ENCODE assay signal across 21 cellular contexts in the genomic region with DNA sequence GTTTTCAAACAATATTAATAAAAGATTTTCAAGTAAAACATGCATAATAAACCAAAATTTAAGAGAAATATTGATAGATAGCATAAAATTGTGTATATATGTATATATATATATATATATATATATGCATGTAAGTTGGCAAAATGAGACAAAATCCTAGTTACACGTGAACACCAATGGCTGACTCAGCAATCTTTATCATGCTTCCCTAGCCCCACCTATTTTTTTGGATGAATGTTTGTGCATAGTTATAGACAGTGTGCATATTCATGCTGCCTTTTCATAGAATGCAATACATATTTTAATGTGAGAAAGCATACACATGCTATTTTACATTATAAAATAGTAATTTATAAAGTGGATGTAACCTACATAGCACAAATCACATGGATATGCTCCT.
DNase-seq lines count a peak whose midpoint lies in the region; ATAC-seq, FAIRE-seq and TF ChIP-seq lines count a peak whose summit lies in the region.
"Had no signal": no experiment of that assay in that cellular context is flagged by ENCODE, and none has a peak within 500 bp of the region (broad histone marks: within the 10 kb centered on the region; RNA-seq: fewer than 3 reads in every experiment).

No MANE protein-coding gene starts in this region.

- no peaks in the 10 kb centered on the region for H3K36me3 ChIP-seq in IMR-90 (ENCODE audit: control insufficient read depth, insufficient read depth, low read length)
- no peaks in the 10 kb centered on the region for H3K36me3 ChIP-seq in SK-N-MC (ENCODE audit: insufficient read depth, low read length)
- H3K36me3 ChIP-seq in H1 (ENCODE audit: control insufficient read depth in 2 of 4, insufficient read depth in 4 of 4, low read length in 3 of 4), result no peaks in the 10 kb centered on the region
- H3K36me3 ChIP-seq: BLaER1 treated with 17β-estradiol and CSF1 and Interleukin-3, amounts not matched to agents 10 nM and 100 nM had no signal

- H3K4ac ChIP-seq in IMR-90 (ENCODE audit: low read depth, low read length), result no peak overlapping the region
- H3K4ac ChIP-seq in H1 (replicated peaks; ENCODE audit: insufficient read length, low read depth, low read length), result no peak overlapping the region

- H3K18ac ChIP-seq in IMR-90 (ENCODE audit: low read depth, low read length) (no peak overlapping the region), H1 (ENCODE audit: extremely low read depth, low read length) (no peak overlapping the region)

- no peaks in the 10 kb centered on the region for H3K4me1 ChIP-seq in A549
- no peaks in the 10 kb centered on the region for H3K4me1 ChIP-seq in IMR-90 (ENCODE audit: control insufficient read depth, insufficient read depth, low read length)
- no peaks in the 10 kb centered on the region for H3K4me1 ChIP-seq in H1 (replicated peaks in 1 of 4; ENCODE audit: control insufficient read depth in 3 of 4, insufficient read depth in 4 of 4, low read length in 3 of 4)

- H3K79me2 ChIP-seq in H1 (ENCODE audit: control insufficient read depth in 1 of 2, insufficient read depth in 2 of 2, low read length in 2 of 2), result no peaks in the 10 kb centered on the region

- H2BK12ac ChIP-seq in H1 (ENCODE audit: low read depth, low read length), result no peak overlapping the region

- H3K56ac ChIP-seq in IMR-90 (ENCODE audit: extremely low read depth, insufficient read depth, low read length), result no peak overlapping the region
- H3K56ac ChIP-seq in H1 (replicated peaks; ENCODE audit: insufficient read length, low read depth, low read length), result no peak overlapping the region

- H3K27ac ChIP-seq in A549 (no peak overlapping the region), IMR-90 (ENCODE audit: insufficient read depth, low read length) (no peak overlapping the region), SK-N-MC (peak overlapping the region; percentile 83; the same call in 1 of the 2 replicates), H1 (ENCODE audit: low read depth, low read length) (no peak overlapping the region)
- H3K27ac ChIP-seq: BLaER1 treated with 17β-estradiol and CSF1 and Interleukin-3, amounts not matched to agents 10 nM and 100 nM; C4-2B had no signal

- intact Hi-C loops in IMR-90 (cut with micrococcal nuclease), result no loop called here
- intact Hi-C loops in head of caudate nucleus (cut with DNase I), result no loop called here

- H3K79me1 ChIP-seq in IMR-90 (ENCODE audit: low read depth in 1 of 2, low read length in 2 of 2) (no peaks in the 10 kb centered on the region), H1 (ENCODE audit: low read depth, low read length) (no peaks in the 10 kb centered on the region)

- no peak overlapping the region for H2BK120ac ChIP-seq in IMR-90 (ENCODE audit: low read depth, low read length)
- no peak overlapping the region for H2BK120ac ChIP-seq in H1 (replicated peaks; ENCODE audit: low read depth, low read length)

- DNase-seq in A549 (ENCODE audit: low read depth in 1 of 2, low spot score in 1 of 2) (no peak), IMR-90 (no peak), SK-N-MC (ENCODE audit: low read depth, low spot score) (no peak), H1 (ENCODE audit: low read depth in 1 of 2, low spot score in 2 of 2) (no peak), GM12892 (ENCODE audit: insufficient read length) (no peak), hippocampal formation (lab: John Stamatoyannopoulos, UW) (no peak), head of caudate nucleus (no peak)
- DNase-seq: 8988T; AML-193; Caco-2; Calu3; CD4-positive, alpha-beta T cell; CD8-positive, alpha-beta T cell; DMS79 treated with DMSO at 0.1 percent for 48 hours had no signal

- H3K4me2 ChIP-seq in A549 (no peak overlapping the region), IMR-90 (ENCODE audit: low read depth, low read length) (no peak overlapping the region), H1 (ENCODE audit: insufficient read depth in 1 of 2, low read depth in 2 of 2, low read length in 2 of 2) (no peak overlapping the region)
- H3K4me2 ChIP-seq: BLaER1 treated with 17β-estradiol and CSF1 and Interleukin-3, amounts not matched to agents 10 nM and 100 nM had no signal

- H4K5ac ChIP-seq in IMR-90 (ENCODE audit: low read depth, low read length) (no peak overlapping the region), H1 (ENCODE audit: insufficient read length, low read depth, low read length) (no peak overlapping the region)

- H2AFZ ChIP-seq in IMR-90 (replicated peaks; ENCODE audit: low read length, poor library complexity), result no peak overlapping the region
- no peak overlapping the region for H2AFZ ChIP-seq in H1 (ENCODE audit: low read length)

- H4K91ac ChIP-seq in IMR-90 (ENCODE audit: insufficient read depth, low read depth, low read length), result no peak overlapping the region
- H4K91ac ChIP-seq in H1 (replicated peaks; ENCODE audit: insufficient read length, low read length), result no peak overlapping the region

- H3K23me2 ChIP-seq in H1 (ENCODE audit: low read depth, low read length), result no peaks in the 10 kb centered on the region

- TF ChIP-seq CTCF in A549 (IDR thresholded peaks at IDR 0.05) (no peak), IMR-90 (conservative IDR thresholded peaks at IDR 0.05; ENCODE audit: low read depth, low read length) (no peak), H1 (IDR thresholded peaks at IDR 0.05; ENCODE audit: control extremely low read depth in 1 of 3, insufficient read depth in 1 of 3, low read depth in 1 of 3, low read length in 3 of 3) (no peak)

- 2% methylated on average over 1 of the region's 1 CpG for WGBS in A549 (ENCODE audit: missing lambda C conversion rate)
- no CpG with 5 or more reads among the region's 1 CpG for WGBS in IMR-90 (ENCODE audit: extremely low coverage in 2 of 2, insufficient read length in 1 of 2), 2 experiments
- 82% methylated on average over 1 of the region's 1 CpG; no CpG with 5 or more reads in 1 of the 2 experiments for WGBS in H1 (ENCODE audit: extremely low coverage in 1 of 2, insufficient coverage in 1 of 2, insufficient read length in 1 of 2, insufficient replicate concordance in 2 of 2, low coverage in 1 of 2, low lambda C conversion rate in 2 of 2, missing lambda C conversion rate in 1 of 2), 2 experiments

- H3K9me3 ChIP-seq in A549 (no peaks in the 10 kb centered on the region), IMR-90 (ENCODE audit: control insufficient read depth, insufficient read depth, low read length) (peaks cover 2% of the 10 kb centered on the region; the same call in 1 of the 2 replicates), SK-N-MC (ENCODE audit: low read depth, low read length) (no peaks in the 10 kb centered on the region), H1 (ENCODE audit: insufficient read depth in 2 of 2, low read depth in 1 of 2, low read length in 1 of 2) (no peaks in the 10 kb centered on the region; a peak in 1 of 4 replicates)
- H3K9me3 ChIP-seq: BLaER1 treated with 17β-estradiol and CSF1 and Interleukin-3, amounts not matched to agents 10 nM and 100 nM; Caco-2 had no signal

- TF ChIP-seq POLR2A in A549 (IDR thresholded peaks at IDR 0.05; ENCODE audit: low read length) (no peak), IMR-90 (IDR thresholded peaks at IDR 0.05; ENCODE audit: low read depth, low read length) (no peak), H1 (IDR thresholded peaks at IDR 0.05; ENCODE audit: control extremely low read depth in 1 of 2, low read depth in 2 of 2, low read length in 2 of 2) (no peak), GM12892 (IDR thresholded peaks at IDR 0.05; ENCODE audit: low read depth, low read length) (no peak)

- CTCF ChIA-PET in A549 (lab: Yijun Ruan, JAX), result no interaction called here
- CTCF ChIA-PET in IMR-90 (lab: Yijun Ruan, JAX), result no interaction called here
- CTCF ChIA-PET in H1 (lab: Charles Lee; ENCODE audit: partially characterized antibody), result interaction anchor here (0.7 to 1.8 kb wide), 2 partner anchors 104 to 139 kb away, joined by 3 to 5 read pairs; no protein-coding TSS in a partner anchor

- H3K23ac ChIP-seq in IMR-90 (ENCODE audit: low read depth, low read length) (no peak overlapping the region), H1 (ENCODE audit: insufficient read length) (no peak overlapping the region)

- no peaks in the 10 kb centered on the region for H3K9me1 ChIP-seq in IMR-90 (ENCODE audit: insufficient read depth, low read length)

- ATAC-seq in A549 (no peak), IMR-90 (ENCODE audit: low read depth) (no peak)
- ATAC-seq: CD8-positive, alpha-beta T cell had no signal

- no peak overlapping the region for H2BK20ac ChIP-seq in IMR-90 (ENCODE audit: low read depth, low read length)
- H2BK20ac ChIP-seq in H1 (ENCODE audit: low read length), result no peak overlapping the region

- H2BK5ac ChIP-seq in IMR-90 (ENCODE audit: low read depth, low read length, poor library complexity, severe bottlenecking), result no peak overlapping the region
- no peak overlapping the region for H2BK5ac ChIP-seq in H1 (ENCODE audit: low read depth, low read length)

- dilution Hi-C loops in IMR-90 (cut with HindIII; ENCODE audit: low sequenced_read_pairs, unreplicated experiment), result no loop called here

- in situ Hi-C loops in IMR-90 (cut with MboI; ENCODE audit: low sequenced_read_pairs), result no loop called here

- no TSS peak for BruUV-seq in IMR-90 (replicated peaks; lab: Mats Ljungman, UMichigan)

- H3K27me3 ChIP-seq in IMR-90 (ENCODE audit: control insufficient read depth, insufficient read depth, low read length) (no peaks in the 10 kb centered on the region), H1 (replicated peaks in 1 of 4; ENCODE audit: control insufficient read depth in 3 of 4, extremely low read depth in 1 of 4, insufficient read depth in 3 of 4, low read length in 3 of 4) (no peaks in the 10 kb centered on the region)
- H3K27me3 ChIP-seq: BLaER1 treated with 17β-estradiol and CSF1 and Interleukin-3, amounts not matched to agents 10 nM and 100 nM had no signal

- H4K8ac ChIP-seq in IMR-90 (ENCODE audit: low read depth in 2 of 2, low read length in 2 of 2), result no peak overlapping the region
- no peak overlapping the region for H4K8ac ChIP-seq in H1 (ENCODE audit: extremely low read depth, insufficient read depth, low read length)

- H3K4me3 ChIP-seq in A549 (no peak overlapping the region), IMR-90 (ENCODE audit: insufficient read depth, low read depth, low read length) (no peak overlapping the region), SK-N-MC (no peak overlapping the region), H1 (ENCODE audit: extremely low read depth in 1 of 4, insufficient read depth in 2 of 4, low read depth in 3 of 4, low read length in 4 of 4) (no peak overlapping the region)
- H3K4me3 ChIP-seq: BLaER1 treated with 17β-estradiol and CSF1 and Interleukin-3, amounts not matched to agents 10 nM and 100 nM had no signal

- no peak overlapping the region for H2AK9ac ChIP-seq in IMR-90 (replicated peaks; ENCODE audit: low read depth, low read length, poor library complexity)

- TF ChIP-seq RAD21 in A549 (conservative IDR thresholded peaks at IDR 0.05 in 1 of 2, IDR thresholded peaks at IDR 0.05 in 1 of 2), result no peak
- no peak for TF ChIP-seq RAD21 in IMR-90 (IDR thresholded peaks at IDR 0.05; ENCODE audit: low read length)
- TF ChIP-seq RAD21 in H1 (IDR thresholded peaks at IDR 0.05 in 1 of 2, conservative IDR thresholded peaks at IDR 0.05 in 1 of 2; ENCODE audit: low read depth in 2 of 2, low read length in 2 of 2), result no peak

- TF ChIP-seq EP300 in A549 (IDR thresholded peaks at IDR 0.05) (no peak), H1 (IDR thresholded peaks at IDR 0.05; ENCODE audit: borderline replicate concordance in 1 of 2, low read depth in 2 of 2, low read length in 2 of 2) (no peak)

- POLR2A ChIA-PET in A549 (lab: Yijun Ruan, JAX) (no interaction called here), IMR-90 (lab: Charles Lee; ENCODE audit: unreplicated experiment) (no interaction called here), H1 (lab: Charles Lee; ENCODE audit: partially characterized antibody) (no interaction called here)

- H3K9ac ChIP-seq in IMR-90 (ENCODE audit: low read depth, low read length) (no peak overlapping the region), SK-N-MC (ENCODE audit: insufficient read length) (no peak overlapping the region), H1 (replicated peaks in 1 of 4; ENCODE audit: extremely low read depth in 1 of 4, low read depth in 3 of 4, low read length in 3 of 4) (no peak overlapping the region)
- H3K9ac ChIP-seq: BLaER1 treated with 17β-estradiol and CSF1 and Interleukin-3, amounts not matched to agents 10 nM and 100 nM had no signal

- H2BK15ac ChIP-seq in IMR-90 (ENCODE audit: low read depth, low read length) (no peak overlapping the region), H1 (ENCODE audit: low read length) (no peak overlapping the region)

- FAIRE-seq in A549 (lab: Jason Lieb, UNC), result no peak
- FAIRE-seq in H1 (lab: Jason Lieb, UNC), result no peak
- no peak for FAIRE-seq in GM12892 (lab: Jason Lieb, UNC)
- FAIRE-seq: A204.1, D721Med, G401.6, GM12891, GM18507 had no signal

- no peak overlapping the region for H2AK5ac ChIP-seq in IMR-90 (ENCODE audit: low read depth, low read length)
- no peak overlapping the region for H2AK5ac ChIP-seq in H1 (ENCODE audit: low read depth, low read length)

- no peaks in the 10 kb centered on the region for H4K20me1 ChIP-seq in IMR-90 (ENCODE audit: insufficient read depth, low read length)
- H4K20me1 ChIP-seq in H1 (replicated peaks in 1 of 2; ENCODE audit: control insufficient read depth in 1 of 2, insufficient read depth in 2 of 2, low read length in 2 of 2), result no peaks in the 10 kb centered on the region
- H4K20me1 ChIP-seq: BLaER1 treated with 17β-estradiol and CSF1 and Interleukin-3, amounts not matched to agents 10 nM and 100 nM had no signal

- H3K14ac ChIP-seq in IMR-90 (replicated peaks; ENCODE audit: low read depth, low read length) (no peak overlapping the region), H1 (ENCODE audit: insufficient read length) (no peak overlapping the region)
